In genomic region chr7:12074889-12075288, GRCh38 we compare ENCODE assay signal across 29 cellular contexts.
DNase-seq lines count a peak whose midpoint lies in the region; ATAC-seq, FAIRE-seq and TF ChIP-seq lines count a peak whose summit lies in the region.
"Had no signal": no experiment of that assay in that cellular context is flagged by ENCODE, and none has a peak within 500 bp of the region (broad histone marks: within the 10 kb centered on the region; RNA-seq: fewer than 3 reads in every experiment).

No MANE protein-coding gene starts in this region.

- no peaks in the 10 kb centered on the region for H3K27me3 ChIP-seq in foreskin keratinocyte
- H3K27me3 ChIP-seq in heart right ventricle, result no peaks in the 10 kb centered on the region
- H3K27me3 ChIP-seq: BE2C, MG63, SJSA1 had no signal

- intact Hi-C loops in activated CD4-positive, alpha-beta T cell treated with anti-CD3 and anti-CD28 coated beads for 36 hours (cut with DNase I, micrococcal nuclease), result no loop called here
- intact Hi-C loops in heart right ventricle (cut with DNase I), result no loop called here

- H3K9me3 ChIP-seq in heart right ventricle, result peaks cover 0 to 19% (median 5%) of the 10 kb centered on the region in 11 donors
- H3K9me3 ChIP-seq: BE2C, MG63, SJSA1 had no signal

- no peaks in the 10 kb centered on the region for H3K27me3 Mint-ChIP-seq in activated CD4-positive, alpha-beta T cell treated with anti-CD3 and anti-CD28 coated beads for 36 hours

- H3K4me3 Mint-ChIP-seq in activated CD4-positive, alpha-beta T cell treated with anti-CD3 and anti-CD28 coated beads for 36 hours, result no peak overlapping the region
- no peak overlapping the region for H3K4me3 Mint-ChIP-seq in stimulated activated effector memory CD8-positive, alpha-beta T cell treated with anti-CD3 and anti-CD28 coated beads, Interleukin-12 subunit alpha, Interleukin-12 subunit beta, amount 100 ng/mL, for 72 hours
- H3K4me3 Mint-ChIP-seq: CD14-positive monocyte; CD8-positive, alpha-beta memory T cell had no signal

- no peaks in the 10 kb centered on the region for H3K36me3 ChIP-seq in heart right ventricle
- H3K36me3 ChIP-seq: BE2C, MG63, SJSA1 had no signal

- no peaks in the 10 kb centered on the region for H3K4me1 Mint-ChIP-seq in activated CD4-positive, alpha-beta T cell treated with anti-CD3 and anti-CD28 coated beads for 36 hours
- no peaks in the 10 kb centered on the region for H3K4me1 Mint-ChIP-seq in stimulated activated effector memory CD8-positive, alpha-beta T cell treated with anti-CD3 and anti-CD28 coated beads, Interleukin-12 subunit alpha, Interleukin-12 subunit beta, amount 100 ng/mL, for 72 hours
- H3K4me1 Mint-ChIP-seq: CD14-positive monocyte; CD8-positive, alpha-beta memory T cell had no signal

- no peak overlapping the region for H3K4me3 ChIP-seq in heart right ventricle
- H3K4me3 ChIP-seq: MG63, SJSA1 had no signal

- H3K27ac Mint-ChIP-seq in activated CD4-positive, alpha-beta T cell treated with anti-CD3 and anti-CD28 coated beads for 36 hours, result no peak overlapping the region
- no peak overlapping the region for H3K27ac Mint-ChIP-seq in stimulated activated effector memory CD8-positive, alpha-beta T cell treated with anti-CD3 and anti-CD28 coated beads, Interleukin-12 subunit alpha, Interleukin-12 subunit beta, amount 100 ng/mL, for 72 hours
- H3K27ac Mint-ChIP-seq: CD14-positive monocyte; CD8-positive, alpha-beta memory T cell had no signal

- H3K27ac ChIP-seq in foreskin keratinocyte (no peak overlapping the region), heart right ventricle (no peak overlapping the region)
- H3K27ac ChIP-seq: SJSA1 had no signal

- no peaks in the 10 kb centered on the region for H3K36me3 Mint-ChIP-seq in activated CD4-positive, alpha-beta T cell treated with anti-CD3 and anti-CD28 coated beads for 36 hours (ENCODE audit: low read depth)
- H3K36me3 Mint-ChIP-seq in stimulated activated effector memory CD8-positive, alpha-beta T cell treated with anti-CD3 and anti-CD28 coated beads, Interleukin-12 subunit alpha, Interleukin-12 subunit beta, amount 100 ng/mL, for 72 hours, result no peaks in the 10 kb centered on the region
- H3K36me3 Mint-ChIP-seq: CD14-positive monocyte had no signal

- 58% methylated on average over 1 of the region's 1 CpG for WGBS in heart right ventricle, 2 donors

- POLR2A ChIA-PET in activated CD4-positive, alpha-beta T cell treated with anti-CD3 and anti-CD28 coated beads for 36 hours (lab: Charles Lee), result no interaction called here

- H3K9me3 Mint-ChIP-seq in activated CD4-positive, alpha-beta T cell treated with anti-CD3 and anti-CD28 coated beads for 36 hours (ENCODE audit: low read depth), result peaks cover 16% of the 10 kb centered on the region
- H3K9me3 Mint-ChIP-seq in stimulated activated effector memory CD8-positive, alpha-beta T cell treated with anti-CD3 and anti-CD28 coated beads, Interleukin-12 subunit alpha, Interleukin-12 subunit beta, amount 100 ng/mL, for 72 hours, result peaks cover 11% of the 10 kb centered on the region

- no peak for FAIRE-seq in RCC 7860 (lab: Jason Lieb, UNC)
- FAIRE-seq: HTR-8/SVneo had no signal

- DNase-seq in activated CD4-positive, alpha-beta T cell treated with anti-CD3 and anti-CD28 coated beads for 36 hours, result no peak
- DNase-seq in activated CD4-positive, alpha-beta T cell treated with anti-CD3 and anti-CD28 coated beads, Interleukin-2, amount 50 U/mL, for 48 hours, result no peak
- DNase-seq in HT1080 (ENCODE audit: low read depth), result peak; percentile 13
- no peak for DNase-seq in foreskin keratinocyte
- no peak for DNase-seq in stimulated activated effector memory CD8-positive, alpha-beta T cell treated with anti-CD3 and anti-CD28 coated beads, Interleukin-12 subunit alpha, Interleukin-12 subunit beta, amount 100 ng/mL, for 72 hours (ENCODE audit: low spot score in 2 of 2)
- DNase-seq in heart right ventricle, result no peak
- no peak for DNase-seq in RCC 7860 (ENCODE audit: low spot score)
- DNase-seq: 8988T; ACHN; BE2C; Calu3; CD8-positive, alpha-beta memory T cell; KBM-7; MG63; NCI-H1105 treated with DMSO at 0.1 percent for 48 hours; NCI-H146; NCI-H1930; NCI-H2107; NCI-H446; NCI-H524 treated with DMSO at 0.1 percent for 48 hours; NCI-H774; NK-92 treated with Interleukin-12 subunit alpha and Interleukin-12 subunit beta, amount 100 ng/mL, for 24 hours; PC-3; Right ventricle myocardium superior; RPMI8226 had no signal

- CTCF ChIA-PET in activated CD4-positive, alpha-beta T cell treated with anti-CD3 and anti-CD28 coated beads for 36 hours (lab: Charles Lee), result interaction anchor here (0.8 kb wide), 1 partner anchor 190 kb away, joined by 4 read pairs; no protein-coding TSS in a partner anchor

- TF ChIP-seq CTCF in foreskin keratinocyte (conservative IDR thresholded peaks at IDR 0.05) (no peak), heart right ventricle (IDR thresholded peaks at IDR 0.05) (no peak)

- ATAC-seq in activated CD4-positive, alpha-beta T cell treated with anti-CD3 and anti-CD28 coated beads for 36 hours, result peak; percentile 36
- ATAC-seq in foreskin keratinocyte (peak; percentile 84), heart right ventricle (no peak)
- peak; percentile 86 for ATAC-seq in stimulated activated effector memory CD8-positive, alpha-beta T cell treated with anti-CD3 and anti-CD28 coated beads, Interleukin-12 subunit alpha, Interleukin-12 subunit beta, amount 100 ng/mL, for 72 hours
- ATAC-seq: HCT116, PC-3 had no signal

- no peaks in the 10 kb centered on the region for H3K4me1 ChIP-seq in foreskin keratinocyte
- no peaks in the 10 kb centered on the region for H3K4me1 ChIP-seq in heart right ventricle
- H3K4me1 ChIP-seq: BE2C, SJSA1 had no signal

Comparison
In these comparisons a context has a peak if more than half of its experiments do, and no peak if none do; other contexts are left out.
1. ATAC-seq: peak in activated CD4-positive, alpha-beta T cell treated with anti-CD3 and anti-CD28 coated beads for 36 hours (single experiment), foreskin keratinocyte (single experiment) and stimulated activated effector memory CD8-positive, alpha-beta T cell treated with anti-CD3 and anti-CD28 coated beads, Interleukin-12 subunit alpha, Interleukin-12 subunit beta, amount 100 ng/mL, for 72 hours (single experiment); none in heart right ventricle (0 of 8).